Comparison of ENCODE assay signal across 8 cellular contexts in genomic region chr19:1942934-1943555, GRCh38. TPM values are rescaled to one million over a fixed set of nuclear protein-coding genes. Genes with fewer than 3 reads are reported as not detected.
DNase-seq lines count a peak whose midpoint lies in the region; ATAC-seq and TF ChIP-seq lines count a peak whose summit lies in the region.

No MANE protein-coding gene starts in this region.

- CTCF ChIA-PET in activated CD4-positive, alpha-beta T cell treated with anti-CD3 and anti-CD28 coated beads, Interleukin-2, amount 10 ng/mL, durations not matched to agents 7 days and 5 days (lab: Charles Lee) = interaction anchor here (1.2 to 1.8 kb wide), 2 partner anchors 13 to 78 kb away, joined by 4 read pairs; no protein-coding TSS in a partner anchor
- CTCF ChIA-PET in WTC11 (lab: Charles Lee) = interaction anchor here (0.6 to 1.2 kb wide), 4 partner anchors 13 to 15 kb away, joined by 3 read pairs; no protein-coding TSS in a partner anchor

- TF ChIP-seq CTCF in WTC11 (IDR thresholded peaks at IDR 0.05) = no peak

- H3K27me3 Mint-ChIP-seq in activated CD4-positive, alpha-beta T cell treated with anti-CD3 and anti-CD28 coated beads, Interleukin-2, amount 10 ng/mL, durations not matched to agents 7 days and 5 days = no peaks in the 10 kb centered on the region
- no peaks in the 10 kb centered on the region for H3K27me3 Mint-ChIP-seq in WTC11 (ENCODE audit: low read depth)
- no peaks in the 10 kb centered on the region for H3K27me3 Mint-ChIP-seq in stimulated activated naive CD8-positive, alpha-beta T cell treated with anti-CD3 and anti-CD28 coated beads, Interleukin-15, amount 100 ng/mL, for 72 hours

- in situ Hi-C loops in ACHN (cut with HindIII; ENCODE audit: low pct_ligation_motif_present, low pct_unique_long_range_greater_than_20kb, low sequenced_read_pairs) = no loop called here

- H3K36me3 ChIP-seq in iPS DF 6.9 (ENCODE audit: control insufficient read depth, insufficient read depth, low read length) = no peaks in the 10 kb centered on the region

- H3K36me3 Mint-ChIP-seq in activated CD4-positive, alpha-beta T cell treated with anti-CD3 and anti-CD28 coated beads, Interleukin-2, amount 10 ng/mL, durations not matched to agents 7 days and 5 days (ENCODE audit: low read depth) = peaks cover 10% of the 10 kb centered on the region
- H3K36me3 Mint-ChIP-seq in WTC11 = no peaks in the 10 kb centered on the region

- no peaks in the 10 kb centered on the region for H3K27me3 ChIP-seq in iPS DF 6.9 (ENCODE audit: control insufficient read depth, insufficient read depth, low read length)

- peak overlapping the region; percentile 99 for H3K4me3 Mint-ChIP-seq in activated CD4-positive, alpha-beta T cell treated with anti-CD3 and anti-CD28 coated beads, Interleukin-2, amount 10 ng/mL, durations not matched to agents 7 days and 5 days
- H3K4me3 Mint-ChIP-seq in WTC11 = peak overlapping the region; percentile 90
- peak overlapping the region; percentile 94 for H3K4me3 Mint-ChIP-seq in stimulated activated naive CD8-positive, alpha-beta T cell treated with anti-CD3 and anti-CD28 coated beads, Interleukin-15, amount 100 ng/mL, for 72 hours

- H3K4me1 Mint-ChIP-seq in activated CD4-positive, alpha-beta T cell treated with anti-CD3 and anti-CD28 coated beads, Interleukin-2, amount 10 ng/mL, durations not matched to agents 7 days and 5 days = peaks cover 37% of the 10 kb centered on the region
- peaks cover 25% of the 10 kb centered on the region for H3K4me1 Mint-ChIP-seq in WTC11
- H3K4me1 Mint-ChIP-seq in stimulated activated naive CD8-positive, alpha-beta T cell treated with anti-CD3 and anti-CD28 coated beads, Interleukin-15, amount 100 ng/mL, for 72 hours = peaks cover 43% of the 10 kb centered on the region

- peaks cover 10% of the 10 kb centered on the region for H3K4me1 ChIP-seq in iPS DF 6.9 (ENCODE audit: control insufficient read depth, insufficient read depth, low read length)

- H3K27ac Mint-ChIP-seq in activated CD4-positive, alpha-beta T cell treated with anti-CD3 and anti-CD28 coated beads, Interleukin-2, amount 10 ng/mL, durations not matched to agents 7 days and 5 days = peak overlapping the region; percentile 97
- H3K27ac Mint-ChIP-seq in WTC11 = peak overlapping the region; percentile 92
- peak overlapping the region; percentile 8 to 78 for H3K27ac Mint-ChIP-seq in stimulated activated naive CD8-positive, alpha-beta T cell treated with anti-CD3 and anti-CD28 coated beads, Interleukin-15, amount 100 ng/mL, for 72 hours

- WGBS in iPS DF 6.9 (ENCODE audit: insufficient coverage, insufficient read length) = no CpG with 5 or more reads among the region's 21 CpGs

- no peak for ATAC-seq in WTC11
- no peak for ATAC-seq in stimulated activated naive CD8-positive, alpha-beta T cell treated with anti-CD3 and anti-CD28 coated beads, Interleukin-15, amount 100 ng/mL, for 72 hours
- no peak for ATAC-seq in GM21447 (IDR thresholded peaks at IDR 0.05; ENCODE audit: unreplicated experiment)

- H3K27ac ChIP-seq in iPS DF 6.9 (ENCODE audit: low read length) = no peak overlapping the region

- H3K9me3 ChIP-seq in iPS DF 6.9 (ENCODE audit: control insufficient read depth, insufficient read depth, low read length) = no peaks in the 10 kb centered on the region

- H3K9me3 Mint-ChIP-seq in activated CD4-positive, alpha-beta T cell treated with anti-CD3 and anti-CD28 coated beads, Interleukin-2, amount 10 ng/mL, durations not matched to agents 7 days and 5 days = no peaks in the 10 kb centered on the region
- no peaks in the 10 kb centered on the region for H3K9me3 Mint-ChIP-seq in WTC11
- H3K9me3 Mint-ChIP-seq in stimulated activated naive CD8-positive, alpha-beta T cell treated with anti-CD3 and anti-CD28 coated beads, Interleukin-15, amount 100 ng/mL, for 72 hours = no peaks in the 10 kb centered on the region

- POLR2A ChIA-PET in activated CD4-positive, alpha-beta T cell treated with anti-CD3 and anti-CD28 coated beads, Interleukin-2, amount 10 ng/mL, durations not matched to agents 7 days and 5 days (lab: Charles Lee) = no interaction called here
- POLR2A ChIA-PET in WTC11 (lab: Charles Lee) = no interaction called here

- H3K4me3 ChIP-seq in iPS DF 6.9 (ENCODE audit: low read length) = peak overlapping the region; percentile 85; the same call in 1 of the 2 replicates

- DNase-seq in activated CD4-positive, alpha-beta T cell treated with anti-CD3 and anti-CD28 coated beads, Interleukin-2, amount 10 ng/mL, durations not matched to agents 7 days and 5 days = no peak
- DNase-seq in activated CD4-positive, alpha-beta T cell treated with anti-CD3 and anti-CD28 coated beads, Interleukin-2, amount 50 U/mL, for 4 hours = no peak
- DNase-seq in WTC11 (ENCODE audit: low spot score) (no peak), iPS DF 6.9 (ENCODE audit: low read depth, low spot score) (no peak), ACHN (no peak), SKM-1 treated with dmso at 0.1 percent for 144 hours (lab: John Stamatoyannopoulos, UW; ENCODE audit: unreplicated experiment) (no peak)
- no peak for DNase-seq in stimulated activated naive CD8-positive, alpha-beta T cell treated with anti-CD3 and anti-CD28 coated beads, Interleukin-15, amount 100 ng/mL, for 72 hours

TF ChIP-seq in WTC11, 78 proteins besides CTCF, POLR2A, EP300 and RAD21:
- no peak for TF ChIP-seq ERG (CRISPR knock-in tag; IDR thresholded peaks at IDR 0.05)
- no peak for TF ChIP-seq CREM (CRISPR knock-in tag; IDR thresholded peaks at IDR 0.05)
- no peak for TF ChIP-seq AFF4 (CRISPR knock-in tag; IDR thresholded peaks at IDR 0.05; ENCODE audit: borderline replicate concordance)
- no peak for TF ChIP-seq KAT7 (CRISPR knock-in tag; IDR thresholded peaks at IDR 0.05; ENCODE audit: borderline replicate concordance)
- TF ChIP-seq GTF2I (CRISPR knock-in tag; conservative IDR thresholded peaks at IDR 0.05) = no peak
- no peak for TF ChIP-seq GRHL2 (CRISPR knock-in tag; IDR thresholded peaks at IDR 0.05; ENCODE audit: insufficient replicate concordance, severe bottlenecking)
- no peak for TF ChIP-seq MXD4 (CRISPR knock-in tag; IDR thresholded peaks at IDR 0.05; ENCODE audit: borderline replicate concordance)
- TF ChIP-seq PRRX2 (CRISPR knock-in tag; IDR thresholded peaks at IDR 0.05) = no peak
- no peak for TF ChIP-seq ZNF423 (CRISPR knock-in tag; IDR thresholded peaks at IDR 0.05)
- no peak for TF ChIP-seq ZNF121 (CRISPR knock-in tag; IDR thresholded peaks at IDR 0.05)
- TF ChIP-seq HMGA2 (CRISPR knock-in tag; IDR thresholded peaks at IDR 0.05) = no peak
TF ChIP-seq in WTC11: peak in this region for 0.

RNA-seq across cellular contexts. Expression of gene CSNK1G2, which starts 2.1 kb away (rescaled TPM):
- total RNA-seq in activated CD4-positive, alpha-beta T cell treated with anti-CD3 and anti-CD28 coated beads, Interleukin-2, amount 10 ng/mL, durations not matched to agents 7 days and 5 days = 100 to 1,000 TPM; 112 to 119 TPM
- 102 to 126 TPM (median 107 TPM) in 3 replicates for total RNA-seq in WTC11 (2021)

RNA-seq across cellular contexts. Expression of gene ADAT3, which starts 37.8 kb away (rescaled TPM):
- 10 to 100 TPM; 10.6 to 13.3 TPM for total RNA-seq in activated CD4-positive, alpha-beta T cell treated with anti-CD3 and anti-CD28 coated beads, Interleukin-2, amount 10 ng/mL, durations not matched to agents 7 days and 5 days
- total RNA-seq in WTC11 (2021) = 15.0 to 20.3 TPM (median 15.9 TPM) in 3 replicates

RNA-seq across cellular contexts. Expression of gene SCAMP4, which starts 37.8 kb away (rescaled TPM):
- 10 to 100 TPM; 27.5 to 37.9 TPM for total RNA-seq in activated CD4-positive, alpha-beta T cell treated with anti-CD3 and anti-CD28 coated beads, Interleukin-2, amount 10 ng/mL, durations not matched to agents 7 days and 5 days
- total RNA-seq in WTC11 (2021) = 81.3 to 86.1 TPM (median 86.1 TPM) in 3 replicates

RNA-seq across cellular contexts. Expression of gene ABHD17A, which starts 57.7 kb away (rescaled TPM):
- total RNA-seq in activated CD4-positive, alpha-beta T cell treated with anti-CD3 and anti-CD28 coated beads, Interleukin-2, amount 10 ng/mL, durations not matched to agents 7 days and 5 days = 100 to 1,000 TPM; 180 TPM
- 55.0 to 60.7 TPM (median 57.3 TPM) in 3 replicates for total RNA-seq in WTC11 (2021)

Comparison
In these comparisons a context has a peak if more than half of its experiments do, and no peak if none do; other contexts are left out.
1. H3K27ac Mint-ChIP-seq: peak in every context shown above with its lines; median percentile 97 in activated CD4-positive, alpha-beta T cell treated with anti-CD3 and anti-CD28 coated beads, Interleukin-2, amount 10 ng/mL, durations not matched to agents 7 days and 5 days; 92 in WTC11; 43 in stimulated activated naive CD8-positive, alpha-beta T cell treated with anti-CD3 and anti-CD28 coated beads, Interleukin-15, amount 100 ng/mL, for 72 hours.